Comparison of ENCODE assay signal across 23 cellular contexts in genomic region chr14:75866981-75867380, GRCh38.
DNase-seq lines count a peak whose midpoint lies in the region; ATAC-seq, FAIRE-seq and TF ChIP-seq lines count a peak whose summit lies in the region.
"Had no signal": no experiment of that assay in that cellular context is flagged by ENCODE, and none has a peak within 500 bp of the region (broad histone marks: within the 10 kb centered on the region; RNA-seq: fewer than 3 reads in every experiment).

No MANE protein-coding gene starts in this region.

- H3K4me3 ChIP-seq in cardiac muscle cell (no peak overlapping the region), right atrium auricular region (no peak overlapping the region), astrocyte (ENCODE audit: insufficient read depth, low read depth, low read length) (no peak overlapping the region), hepatocyte (no peak overlapping the region), colonic mucosa (no peak overlapping the region)
- H3K4me3 ChIP-seq: adrenal gland, SK-N-MC, upper lobe of left lung had no signal

- intact Hi-C loops in colonic mucosa (cut with DNase I): no loop called here

- H3K4me1 ChIP-seq in cardiac muscle cell (ENCODE audit: low read depth) (peaks cover 51% of the 10 kb centered on the region), right atrium auricular region (peaks cover 0 to 19% of the 10 kb centered on the region in 2 donors), astrocyte (ENCODE audit: insufficient read depth, low read length) (peaks cover 46% of the 10 kb centered on the region), hepatocyte (ENCODE audit: insufficient read depth) (peaks cover 27% of the 10 kb centered on the region), colonic mucosa (no peaks in the 10 kb centered on the region)

- peaks cover 67% of the 10 kb centered on the region for H3K4me1 Mint-ChIP-seq in astrocyte (ENCODE audit: low read depth, unreplicated experiment)
- H3K4me1 Mint-ChIP-seq in stimulated activated effector memory CD8-positive, alpha-beta T cell treated with anti-CD3 and anti-CD28 coated beads, Interleukin-12 subunit alpha, Interleukin-12 subunit beta, amount 100 ng/mL, for 72 hours: no peaks in the 10 kb centered on the region

- H3K9me3 ChIP-seq in cardiac muscle cell (ENCODE audit: low read depth): no peaks in the 10 kb centered on the region
- no peaks in the 10 kb centered on the region for H3K9me3 ChIP-seq in right atrium auricular region
- no peaks in the 10 kb centered on the region for H3K9me3 ChIP-seq in astrocyte (ENCODE audit: insufficient read depth, low read depth, low read length)
- H3K9me3 ChIP-seq in hepatocyte (ENCODE audit: low read depth): no peaks in the 10 kb centered on the region
- no peaks in the 10 kb centered on the region for H3K9me3 ChIP-seq in colonic mucosa
- H3K9me3 ChIP-seq: adrenal gland, upper lobe of left lung had no signal

- TF ChIP-seq CTCF in cardiac muscle cell (IDR thresholded peaks at IDR 0.05; ENCODE audit: low read depth, low read length): no peak
- no peak for TF ChIP-seq CTCF in right atrium auricular region (IDR thresholded peaks at IDR 0.05)
- no peak for TF ChIP-seq CTCF in astrocyte (IDR thresholded peaks at IDR 0.05; ENCODE audit: insufficient read depth, low read depth, low read length)
- TF ChIP-seq CTCF in hepatocyte (IDR thresholded peaks at IDR 0.05; ENCODE audit: poor library complexity): no peak
- no peak for TF ChIP-seq CTCF in colonic mucosa (IDR thresholded peaks at IDR 0.05)
- TF ChIP-seq CTCF in omental fat pad (IDR thresholded peaks at IDR 0.05): no peak

- no peaks in the 10 kb centered on the region for H3K36me3 Mint-ChIP-seq in astrocyte (ENCODE audit: low read depth, unreplicated experiment)
- peaks cover 26% of the 10 kb centered on the region for H3K36me3 Mint-ChIP-seq in stimulated activated effector memory CD8-positive, alpha-beta T cell treated with anti-CD3 and anti-CD28 coated beads, Interleukin-12 subunit alpha, Interleukin-12 subunit beta, amount 100 ng/mL, for 72 hours

- H4K20me1 ChIP-seq in astrocyte (ENCODE audit: insufficient read depth, low read length): no peaks in the 10 kb centered on the region
- H4K20me1 ChIP-seq in hepatocyte (ENCODE audit: insufficient read depth, poor library complexity, severe bottlenecking): no peaks in the 10 kb centered on the region

- H2AFZ ChIP-seq in astrocyte (ENCODE audit: low read depth, low read length) (no peak overlapping the region), hepatocyte (no peak overlapping the region)

- H3K4me3 Mint-ChIP-seq in astrocyte (ENCODE audit: unreplicated experiment): no peak overlapping the region
- no peak overlapping the region for H3K4me3 Mint-ChIP-seq in stimulated activated effector memory CD8-positive, alpha-beta T cell treated with anti-CD3 and anti-CD28 coated beads, Interleukin-12 subunit alpha, Interleukin-12 subunit beta, amount 100 ng/mL, for 72 hours
- H3K4me3 Mint-ChIP-seq: activated T-cell treated with anti-CD3 and anti-CD28 coated beads, Interleukin-2, amount 50 U/mL, for 4 hours; CD8-positive, alpha-beta T cell; natural killer cell treated with Interleukin-12 subunit alpha and Interleukin-12 subunit beta and Interleukin-15 and Interleukin-18, amount 100 ng/mL, for 72 hours had no signal

- peak overlapping the region; percentile 98 for H3K27ac Mint-ChIP-seq in astrocyte (ENCODE audit: unreplicated experiment)
- peak overlapping the region; percentile 37 for H3K27ac Mint-ChIP-seq in stimulated activated effector memory CD8-positive, alpha-beta T cell treated with anti-CD3 and anti-CD28 coated beads, Interleukin-12 subunit alpha, Interleukin-12 subunit beta, amount 100 ng/mL, for 72 hours
- H3K27ac Mint-ChIP-seq: CD8-positive, alpha-beta T cell; natural killer cell treated with Interleukin-12 subunit alpha and Interleukin-12 subunit beta and Interleukin-15 and Interleukin-18, amount 100 ng/mL, for 72 hours had no signal

- H3K9me3 Mint-ChIP-seq in astrocyte (ENCODE audit: unreplicated experiment): no peaks in the 10 kb centered on the region
- H3K9me3 Mint-ChIP-seq in stimulated activated effector memory CD8-positive, alpha-beta T cell treated with anti-CD3 and anti-CD28 coated beads, Interleukin-12 subunit alpha, Interleukin-12 subunit beta, amount 100 ng/mL, for 72 hours: no peaks in the 10 kb centered on the region
- H3K9me3 Mint-ChIP-seq: activated T-cell treated with anti-CD3 and anti-CD28 coated beads, Interleukin-2, amount 50 U/mL, for 4 hours; CD8-positive, alpha-beta T cell; mesothelial cell of epicardium; natural killer cell treated with Interleukin-12 subunit alpha and Interleukin-12 subunit beta and Interleukin-15 and Interleukin-18, amount 100 ng/mL, for 72 hours had no signal

- H3K9me2 ChIP-seq in hepatocyte (replicated peaks; ENCODE audit: insufficient read depth): no peaks in the 10 kb centered on the region

- no peaks in the 10 kb centered on the region for H3K36me3 ChIP-seq in cardiac muscle cell
- no peaks in the 10 kb centered on the region for H3K36me3 ChIP-seq in right atrium auricular region
- no peaks in the 10 kb centered on the region for H3K36me3 ChIP-seq in astrocyte (ENCODE audit: insufficient read depth, low read length)
- no peaks in the 10 kb centered on the region for H3K36me3 ChIP-seq in hepatocyte (replicated peaks; ENCODE audit: insufficient read depth, low read depth)
- H3K36me3 ChIP-seq in colonic mucosa: no peaks in the 10 kb centered on the region
- H3K36me3 ChIP-seq: adrenal gland, upper lobe of left lung had no signal

- H3K79me2 ChIP-seq in astrocyte (ENCODE audit: insufficient read depth, low read length) (no peaks in the 10 kb centered on the region), hepatocyte (no peaks in the 10 kb centered on the region)

- H3K9ac ChIP-seq in astrocyte (ENCODE audit: low read length) (no peak overlapping the region), colonic mucosa (ENCODE audit: low read depth in 2 of 2, low read length in 2 of 2) (no peak overlapping the region)

- peak overlapping the region; percentile 85 for H3K4me2 ChIP-seq in astrocyte (ENCODE audit: low read length)
- no peak overlapping the region for H3K4me2 ChIP-seq in hepatocyte

- ATAC-seq in stimulated activated effector memory CD8-positive, alpha-beta T cell treated with anti-CD3 and anti-CD28 coated beads, Interleukin-12 subunit alpha, Interleukin-12 subunit beta, amount 100 ng/mL, for 72 hours: no peak
- ATAC-seq in omental fat pad (ENCODE audit: low FRiP score): no peak
- no peak for ATAC-seq in HG02571 (IDR thresholded peaks at IDR 0.05; ENCODE audit: unreplicated experiment)
- ATAC-seq: activated T-cell treated with anti-CD3 and anti-CD28 coated beads, Interleukin-2, amount 50 U/mL, for 4 hours; CD8-positive, alpha-beta T cell; natural killer cell treated with Interleukin-12 subunit alpha and Interleukin-12 subunit beta and Interleukin-15 and Interleukin-18, amount 100 ng/mL, for 72 hours had no signal

- WGBS in hepatocyte (ENCODE audit: low lambda C conversion rate, missing lambda C conversion rate): 97% methylated on average over 1 of the region's 1 CpG

- no peaks in the 10 kb centered on the region for H3K27me3 Mint-ChIP-seq in astrocyte (ENCODE audit: low read depth, unreplicated experiment)
- H3K27me3 Mint-ChIP-seq: natural killer cell treated with Interleukin-12 subunit alpha and Interleukin-12 subunit beta and Interleukin-15 and Interleukin-18, amount 100 ng/mL, for 72 hours had no signal

- H3K27me3 ChIP-seq in cardiac muscle cell (no peaks in the 10 kb centered on the region), right atrium auricular region (no peaks in the 10 kb centered on the region), astrocyte (ENCODE audit: insufficient read depth, low read length) (no peaks in the 10 kb centered on the region), hepatocyte (no peaks in the 10 kb centered on the region), colonic mucosa (no peaks in the 10 kb centered on the region)
- H3K27me3 ChIP-seq: adrenal gland, upper lobe of left lung had no signal

- FAIRE-seq in astrocyte (lab: Jason Lieb, UNC): no peak
- FAIRE-seq: GM19239 had no signal

- peak overlapping the region; percentile 93 for H3K27ac ChIP-seq in cardiac muscle cell
- H3K27ac ChIP-seq in right atrium auricular region: peak overlapping the region in 1 of 2 donors; percentile 46
- peak overlapping the region; percentile 98 for H3K27ac ChIP-seq in astrocyte (ENCODE audit: low read depth, low read length)
- peak overlapping the region; percentile 84 for H3K27ac ChIP-seq in hepatocyte
- no peak overlapping the region for H3K27ac ChIP-seq in colonic mucosa
- H3K27ac ChIP-seq: upper lobe of left lung had no signal

- DNase-seq in cardiac muscle cell (ENCODE audit: low read depth in 1 of 2, low spot score in 1 of 2) (no peak), right atrium auricular region (ENCODE audit: low spot score) (no peak), astrocyte (ENCODE audit: low read depth) (no peak), hepatocyte (ENCODE audit: low spot score) (no peak), colonic mucosa (no peak), omental fat pad (ENCODE audit: low spot score) (no peak)
- no peak for DNase-seq in stimulated activated effector memory CD8-positive, alpha-beta T cell treated with anti-CD3 and anti-CD28 coated beads, Interleukin-12 subunit alpha, Interleukin-12 subunit beta, amount 100 ng/mL, for 72 hours (ENCODE audit: low spot score in 2 of 2)
- DNase-seq: activated CD4-positive, alpha-beta T cell treated with anti-CD3 and anti-CD28 coated beads for 48 hours; activated naive CD4-positive, alpha-beta T cell treated with Interleukin-2 at 50 U/mL for 16 hours; activated T-cell treated with anti-CD3 and anti-CD28 coated beads, Interleukin-2, amount 50 U/mL, for 4 hours; adrenal gland; AML-193; CD8-positive, alpha-beta T cell; Karpas-422; NCI-H146; NCI-H510A; T-helper 2 cell; upper lobe of left lung had no signal
